In the genomic region with DNA sequence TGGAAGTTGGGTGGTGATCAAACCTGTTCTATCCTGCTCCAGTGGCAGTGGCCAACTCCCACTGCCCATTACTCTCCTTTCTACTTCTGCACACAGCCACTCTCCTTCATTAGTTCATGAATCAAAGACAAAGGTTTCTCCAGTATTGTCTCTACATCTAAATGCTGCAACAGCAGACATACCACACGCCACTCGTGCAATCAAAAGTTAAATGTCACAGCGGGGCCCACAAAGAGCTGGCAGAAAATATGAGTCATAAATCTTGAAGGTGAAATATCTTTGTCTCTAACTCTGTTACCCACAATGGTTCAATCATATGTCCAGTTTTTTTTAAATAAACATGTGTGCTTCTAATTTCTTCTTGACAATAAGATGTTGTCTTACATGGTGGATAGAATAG, we compare ENCODE assay signal across 25 cellular contexts. TPM values are rescaled to one million over a fixed set of nuclear protein-coding genes. Genes with fewer than 3 reads are reported as not detected.
"Had no signal": no experiment of that assay in that cellular context is flagged by ENCODE, and none has a peak within 500 bp of the region (broad histone marks: within the 10 kb centered on the region; RNA-seq: fewer than 3 reads in every experiment).

No MANE protein-coding gene starts in this region.

- H3K9me3 ChIP-seq: left lung, mucosa of descending colon, prostate gland, right atrium auricular region, uterus had no signal

- FAIRE-seq: frontal cortex, kidney had no signal

- H3K4me3 Mint-ChIP-seq: activated CD8-positive, alpha-beta memory T cell treated with anti-CD3 and anti-CD28 coated beads, Interleukin-2, amount 10 ng/mL, durations not matched to agents 7 days and 5 days; activated naive CD8-positive, alpha-beta T cell treated with anti-CD3 and anti-CD28 coated beads, Interleukin-2, amount 10 ng/mL, durations not matched to agents 7 days and 5 days; memory B cell; naive B cell; neural crest cell had no signal

- H3K27ac ChIP-seq: left lung, prostate gland, right atrium auricular region, tibial nerve, uterus, WERI-Rb-1 had no signal

- H3K4me3 ChIP-seq: left lung, mucosa of descending colon, prostate gland, right atrium auricular region, tibial nerve, uterus had no signal

- H3K27ac Mint-ChIP-seq: activated CD8-positive, alpha-beta memory T cell treated with anti-CD3 and anti-CD28 coated beads, Interleukin-2, amount 10 ng/mL, durations not matched to agents 7 days and 5 days; activated naive CD8-positive, alpha-beta T cell treated with anti-CD3 and anti-CD28 coated beads, Interleukin-2, amount 10 ng/mL, durations not matched to agents 7 days and 5 days; memory B cell had no signal

- H3K27me3 ChIP-seq: left lung, right atrium auricular region, tibial nerve, uterus had no signal

- H3K36me3 ChIP-seq: left lung, prostate gland, right atrium auricular region, tibial nerve, uterus, WERI-Rb-1 had no signal

- ATAC-seq: activated CD8-positive, alpha-beta memory T cell treated with anti-CD3 and anti-CD28 coated beads, Interleukin-2, amount 10 ng/mL, durations not matched to agents 7 days and 5 days; left lung; mucosa of descending colon had no signal

- DNase-seq: activated CD4-positive, alpha-beta T cell treated with anti-CD3 and anti-CD28 coated beads for 1 hour; activated CD4-positive, alpha-beta T cell treated with anti-CD3 and anti-CD28 coated beads, Interleukin-2, amount 50 U/mL, for 48 hours; activated CD8-positive, alpha-beta memory T cell treated with anti-CD3 and anti-CD28 coated beads, Interleukin-2, amount 10 ng/mL, durations not matched to agents 7 days and 5 days; activated naive CD4-positive, alpha-beta T cell; activated naive CD8-positive, alpha-beta T cell treated with anti-CD3 and anti-CD28 coated beads, Interleukin-2, amount 10 ng/mL, durations not matched to agents 7 days and 5 days; anterior cingulate cortex; cerebellar nuclear complex; effector CD4-positive, alpha-beta T cell; head of caudate nucleus; kidney; left lung; mucosa of descending colon; naive B cell; stimulated activated CD4-positive, alpha-beta T cell treated with anti-CD3 and anti-CD28 coated beads, Interleukin-2, amount 100 ng/mL, for 24 hours; stimulated activated naive CD4-positive, alpha-beta T cell treated with Interleukin-2 at 50 U/mL for 16 hours; uterus; WERI-Rb-1 had no signal

- H3K36me3 Mint-ChIP-seq: activated CD8-positive, alpha-beta memory T cell treated with anti-CD3 and anti-CD28 coated beads, Interleukin-2, amount 10 ng/mL, durations not matched to agents 7 days and 5 days; activated naive CD8-positive, alpha-beta T cell treated with anti-CD3 and anti-CD28 coated beads, Interleukin-2, amount 10 ng/mL, durations not matched to agents 7 days and 5 days; memory B cell; naive B cell had no signal

- H3K27me3 Mint-ChIP-seq: activated CD8-positive, alpha-beta memory T cell treated with anti-CD3 and anti-CD28 coated beads, Interleukin-2, amount 10 ng/mL, durations not matched to agents 7 days and 5 days had no signal

- H3K4me1 ChIP-seq: left lung, prostate gland, right atrium auricular region, tibial nerve, uterus had no signal

- H3K4me1 Mint-ChIP-seq: activated CD8-positive, alpha-beta memory T cell treated with anti-CD3 and anti-CD28 coated beads, Interleukin-2, amount 10 ng/mL, durations not matched to agents 7 days and 5 days; activated naive CD8-positive, alpha-beta T cell treated with anti-CD3 and anti-CD28 coated beads, Interleukin-2, amount 10 ng/mL, durations not matched to agents 7 days and 5 days; memory B cell; naive B cell; neural crest cell had no signal

RNA-seq across cellular contexts. Expression of a gene that starts 13.3 kb away (rescaled TPM):
- total RNA-seq: activated CD8-positive, alpha-beta memory T cell treated with anti-CD3 and anti-CD28 coated beads, Interleukin-2, amount 10 ng/mL, durations not matched to agents 7 days and 5 days; activated naive CD8-positive, alpha-beta T cell treated with anti-CD3 and anti-CD28 coated beads, Interleukin-2, amount 10 ng/mL, durations not matched to agents 7 days and 5 days; frontal cortex; kidney; left lung; mucosa of descending colon; neural crest cell; omental fat pad; prostate gland; right atrium auricular region; T-helper 2 cell treated with Interferon-gamma antibody and Interleukin-4, amounts not matched to agents 100 ng/mL and 5 ng/mL, for 36 hours; tibial nerve; uterus had no signal
